ENCODE assay signal across 8 cellular contexts in genomic region chr5:141521244-141521781, GRCh38. TPM values are rescaled to one million over a fixed set of nuclear protein-coding genes. Genes with fewer than 3 reads are reported as not detected.
DNase-seq lines count a peak whose midpoint lies in the region; ATAC-seq and TF ChIP-seq lines count a peak whose summit lies in the region.

No MANE protein-coding gene starts in this region.

- peak; percentile 81 for ATAC-seq in activated CD4-positive, alpha-beta T cell treated with anti-CD3 and anti-CD28 coated beads for 36 hours
- no peak for ATAC-seq in GM18498 (IDR thresholded peaks at IDR 0.05; ENCODE audit: unreplicated experiment)

- POLR2A ChIA-PET in activated CD4-positive, alpha-beta T cell treated with anti-CD3 and anti-CD28 coated beads for 36 hours (lab: Charles Lee), result no interaction called here
- POLR2A ChIA-PET in SK-N-SH (lab: Yijun Ruan, JAX), result no interaction called here

- intact Hi-C loops in activated CD4-positive, alpha-beta T cell treated with anti-CD3 and anti-CD28 coated beads for 36 hours (cut with DNase I, micrococcal nuclease), result loop anchor here in 1 of 2 experiments (5.0 kb wide), 1 partner anchor 36 kb away; no protein-coding TSS in a partner anchor
- intact Hi-C loops in esophagus squamous epithelium (cut with DNase I), result loop anchor here (5.0 to 10.0 kb wide), 2 partner anchors 36 to 107 kb away; partner anchors contain the start of genes PCDHGA10 and PCDHGB7

- H2AFZ ChIP-seq in SK-N-SH (ENCODE audit: low read depth), result no peak overlapping the region

- no peaks in the 10 kb centered on the region for H3K9me3 Mint-ChIP-seq in activated CD4-positive, alpha-beta T cell treated with anti-CD3 and anti-CD28 coated beads for 36 hours (ENCODE audit: low read depth)
- H3K9me3 Mint-ChIP-seq in neural crest cell, result peaks cover 3% of the 10 kb centered on the region

- no peaks in the 10 kb centered on the region for H3K27me3 Mint-ChIP-seq in activated CD4-positive, alpha-beta T cell treated with anti-CD3 and anti-CD28 coated beads for 36 hours
- no peaks in the 10 kb centered on the region for H3K27me3 Mint-ChIP-seq in neural crest cell (ENCODE audit: low read depth)

- H3K27ac ChIP-seq in SK-N-SH (ENCODE audit: low read depth in 2 of 2, low read length in 1 of 2) (peak overlapping the region; percentile 75 to 99), esophagus squamous epithelium (peak overlapping the region; percentile 83 to 95 (median 90))

- TF ChIP-seq CTCF in SK-N-SH (IDR thresholded peaks at IDR 0.05), result no peak
- TF ChIP-seq CTCF in esophagus squamous epithelium (IDR thresholded peaks at IDR 0.05), result peak in 1 of 6 experiments; percentile 26
- no peak for TF ChIP-seq CTCF in neural crest cell (conservative IDR thresholded peaks at IDR 0.05)
- TF ChIP-seq CTCF in BE2C (IDR thresholded peaks at IDR 0.05; ENCODE audit: low read depth, low read length), result no peak

- peak overlapping the region; percentile 73 for H3K4me2 ChIP-seq in SK-N-SH

- peaks cover 56% of the 10 kb centered on the region for H3F3A ChIP-seq in SK-N-SH (replicated peaks; ENCODE audit: insufficient read depth)

- peaks cover 22% of the 10 kb centered on the region for H3K79me2 ChIP-seq in SK-N-SH (ENCODE audit: insufficient read depth)

- H3K36me3 ChIP-seq in SK-N-SH (replicated peaks in 1 of 2; ENCODE audit: control insufficient read depth in 1 of 2, insufficient read depth in 2 of 2, low read length in 1 of 2) (peaks cover 31% of the 10 kb centered on the region in 2 experiments), esophagus squamous epithelium (peaks cover 2 to 67% (median 11%) of the 10 kb centered on the region in 3 donors), BE2C (peaks cover 68% of the 10 kb centered on the region)

- H3K4me1 Mint-ChIP-seq in activated CD4-positive, alpha-beta T cell treated with anti-CD3 and anti-CD28 coated beads for 36 hours, result peaks cover 28% of the 10 kb centered on the region
- peaks cover 94% of the 10 kb centered on the region for H3K4me1 Mint-ChIP-seq in neural crest cell

- H3K27ac Mint-ChIP-seq in activated CD4-positive, alpha-beta T cell treated with anti-CD3 and anti-CD28 coated beads for 36 hours, result no peak overlapping the region
- H3K27ac Mint-ChIP-seq in neural crest cell (ENCODE audit: unreplicated experiment), result peak overlapping the region; percentile 15

- H3K9me2 ChIP-seq in SK-N-SH, result no peaks in the 10 kb centered on the region

- H3K9ac ChIP-seq in SK-N-SH, result peak overlapping the region; percentile 72

- H3K4me3 ChIP-seq in SK-N-SH (ENCODE audit: low read depth in 2 of 2, low read length in 1 of 2) (peak overlapping the region in 1 of 2 experiments; percentile 28; a peak in 1 of 4 replicates), esophagus squamous epithelium (no peak overlapping the region), BE2C (ENCODE audit: low read depth, low read length) (no peak overlapping the region)

- no peak for DNase-seq in activated CD4-positive, alpha-beta T cell treated with anti-CD3 and anti-CD28 coated beads for 36 hours
- DNase-seq in activated CD4-positive, alpha-beta T cell treated with anti-CD3 and anti-CD28 coated beads for 48 hours, result no peak
- no peak for DNase-seq in SK-N-SH
- no peak for DNase-seq in esophagus squamous epithelium (lab: John Stamatoyannopoulos, UW)
- DNase-seq in neural crest cell (ENCODE audit: low read depth, low spot score), result no peak
- DNase-seq in stimulated activated CD4-positive, alpha-beta T cell treated with anti-CD3 and anti-CD28 coated beads, Interleukin-1b, Interleukin-23, amount 100 ng/mL, for 48 hours, result no peak
- DNase-seq in BE2C, result no peak

- H3K4me1 ChIP-seq in SK-N-SH (ENCODE audit: control insufficient read depth in 1 of 2, insufficient read depth in 2 of 2, low read depth in 1 of 2, low read length in 1 of 2) (peaks cover 50 to 71% of the 10 kb centered on the region in 2 experiments), esophagus squamous epithelium (peaks cover 20 to 97% (median 66%) of the 10 kb centered on the region in 3 donors), BE2C (peaks cover 17% of the 10 kb centered on the region)

- peak in 1 of 2 experiments; percentile 94; a peak in 2 of 4 replicates for TF ChIP-seq EP300 in SK-N-SH (IDR thresholded peaks at IDR 0.05; ENCODE audit: borderline replicate concordance in 1 of 2, low read depth in 1 of 2, low read length in 1 of 2)

- no peaks in the 10 kb centered on the region for H3K27me3 ChIP-seq in SK-N-SH (ENCODE audit: insufficient read depth)
- H3K27me3 ChIP-seq in esophagus squamous epithelium, result no peaks in the 10 kb centered on the region
- H3K27me3 ChIP-seq in BE2C, result no peaks in the 10 kb centered on the region

- TF ChIP-seq RAD21 in SK-N-SH (IDR thresholded peaks at IDR 0.05; ENCODE audit: low read length), result no peak

- CTCF ChIA-PET in activated CD4-positive, alpha-beta T cell treated with anti-CD3 and anti-CD28 coated beads for 36 hours (lab: Charles Lee), result interaction anchor here (0.6 to 10.2 kb wide), 13 partner anchors 9 to 323 kb away, joined by 3 to 101 read pairs (median 5); partner anchors contain the start of genes PCDHGA10, PCDHGA11, PCDHGA12 and PCDHGC5
- CTCF ChIA-PET in SK-N-SH (lab: Yijun Ruan, JAX), result interaction anchor here (2.3 to 13.1 kb wide), 5 partner anchors 7 to 46 kb away, joined by 11 to 191 read pairs (median 92); partner anchors contain the start of gene PCDHGC3

- 32% methylated on average over 2 of the region's 2 CpGs for WGBS in SK-N-SH (ENCODE audit: low lambda C conversion rate)
- WGBS in esophagus squamous epithelium, 2 donors, result 7 to 15% methylated on average over 2 of the region's 2 CpGs

- H4K20me1 ChIP-seq in SK-N-SH (ENCODE audit: insufficient read depth), result no peaks in the 10 kb centered on the region

- peaks cover 70% of the 10 kb centered on the region for H3K36me3 Mint-ChIP-seq in activated CD4-positive, alpha-beta T cell treated with anti-CD3 and anti-CD28 coated beads for 36 hours (ENCODE audit: low read depth)
- H3K36me3 Mint-ChIP-seq in neural crest cell (ENCODE audit: low read depth), result peaks cover 35% of the 10 kb centered on the region

- H3K9me3 ChIP-seq in SK-N-SH (no peaks in the 10 kb centered on the region), esophagus squamous epithelium (no peaks in the 10 kb centered on the region), BE2C (no peaks in the 10 kb centered on the region)

- TF ChIP-seq POLR2A in esophagus squamous epithelium (IDR thresholded peaks at IDR 0.05), result no peak

- H3K4me3 Mint-ChIP-seq in activated CD4-positive, alpha-beta T cell treated with anti-CD3 and anti-CD28 coated beads for 36 hours, result no peak overlapping the region
- H3K4me3 Mint-ChIP-seq in neural crest cell, result peak overlapping the region; percentile 27

TF ChIP-seq in SK-N-SH, 30 proteins besides CTCF, POLR2A, EP300 and RAD21 (continues in another document):
- peak; percentile 58; the same call in 1 of the 2 replicates for TF ChIP-seq YY1 (IDR thresholded peaks at IDR 0.05; ENCODE audit: low read depth)
- peak; percentile 94 for TF ChIP-seq POLR2AphosphoS5 (IDR thresholded peaks at IDR 0.05; ENCODE audit: low read depth, low read length)
- no peak for TF ChIP-seq RCOR1 (IDR thresholded peaks at IDR 0.05; ENCODE audit: low read length)
- peak; percentile 95 for TF ChIP-seq TCF12 (IDR thresholded peaks at IDR 0.05)
- TF ChIP-seq MEF2A (IDR thresholded peaks at IDR 0.05; ENCODE audit: borderline replicate concordance, low read depth), result peak; percentile 100
- no peak for TF ChIP-seq EZH2phosphoT487 (IDR thresholded peaks at IDR 0.05; ENCODE audit: borderline replicate concordance, low read depth)
- TF ChIP-seq, protein P1, sequence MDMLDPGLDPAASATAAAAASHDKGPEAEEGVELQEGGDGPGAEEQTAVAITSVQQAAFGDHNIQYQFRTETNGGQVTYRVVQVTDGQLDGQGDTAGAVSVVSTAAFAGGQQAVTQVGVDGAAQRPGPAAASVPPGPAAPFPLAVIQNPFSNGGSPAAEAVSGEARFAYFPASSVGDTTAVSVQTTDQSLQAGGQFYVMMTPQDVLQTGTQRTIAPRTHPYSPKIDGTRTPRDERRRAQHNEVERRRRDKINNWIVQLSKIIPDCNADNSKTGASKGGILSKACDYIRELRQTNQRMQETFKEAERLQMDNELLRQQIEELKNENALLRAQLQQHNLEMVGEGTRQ (IDR thresholded peaks at IDR 0.05; ENCODE audit: borderline replicate concordance, low read depth, low read length), result no peak
- TF ChIP-seq FOXM1 (IDR thresholded peaks at IDR 0.05; ENCODE audit: low read depth), result 0 out of 2 replicates have a peak, but pooled peaks have one; percentile 68
- no peak for TF ChIP-seq GATA2 (CRISPR knock-in tag; IDR thresholded peaks at IDR 0.05)

RNA-seq across cellular contexts. Expression of gene PCDHGC5, which starts 32.4 kb away (rescaled TPM):
- not detected for total RNA-seq in activated CD4-positive, alpha-beta T cell treated with anti-CD3 and anti-CD28 coated beads for 36 hours
- 1.9 and 2.0 TPM in 2 replicates for polyA plus RNA-seq in SK-N-SH (2012; rRNA removed)
- 0.99 and 1.3 TPM in 2 replicates for polyA plus RNA-seq in SK-N-SH (2012; cell fraction: cytosol; rRNA removed)
- polyA plus RNA-seq in SK-N-SH (2012; cell fraction: nucleus; rRNA removed), result 7.5 and 8.1 TPM in 2 replicates
- total RNA-seq in esophagus squamous epithelium (1 to 10 TPM in 3 of 4 donors, under 1 TPM in 1; 0.26 to 1.7 (median 1.5) TPM), neural crest cell (2.2 and 3.0 TPM in 2 replicates)
- polyA plus RNA-seq in BE2C (2012; ENCODE audit: insufficient read depth, insufficient read length, low read depth), result 12.3 TPM

RNA-seq across cellular contexts. Expression of gene PCDHGC4, which starts 36.5 kb away (rescaled TPM):
- total RNA-seq in activated CD4-positive, alpha-beta T cell treated with anti-CD3 and anti-CD28 coated beads for 36 hours, result not detected
- 0.53 and 0.78 TPM in 2 replicates for polyA plus RNA-seq in SK-N-SH (2012; rRNA removed)
- 0.27 and 0.50 TPM in 2 replicates for polyA plus RNA-seq in SK-N-SH (2012; cell fraction: cytosol; rRNA removed)
- polyA plus RNA-seq in SK-N-SH (2012; cell fraction: nucleus; rRNA removed), result 2.4 and 2.6 TPM in 2 replicates
- total RNA-seq in esophagus squamous epithelium, result 1 to 10 TPM in 3 of 4 donors, under 1 TPM in 1; 0.21 to 3.3 (median 2.1) TPM
- 14.8 and 15.9 TPM in 2 replicates for total RNA-seq in neural crest cell
- 8.0 TPM for polyA plus RNA-seq in BE2C (2012; ENCODE audit: insufficient read depth, insufficient read length, low read depth)

RNA-seq across cellular contexts. Expression of gene PCDHGC3, which starts 45.5 kb away (rescaled TPM):
- under 1 TPM; 0.16 to 0.34 TPM for total RNA-seq in activated CD4-positive, alpha-beta T cell treated with anti-CD3 and anti-CD28 coated beads for 36 hours
- 55.8 and 97.0 TPM in 2 replicates for polyA plus RNA-seq in SK-N-SH (2012; rRNA removed)
- polyA plus RNA-seq in SK-N-SH (2012; cell fraction: cytosol; rRNA removed), result 63.1 and 99.3 TPM in 2 replicates
- 87.3 and 94.5 TPM in 2 replicates for polyA plus RNA-seq in SK-N-SH (2012; cell fraction: nucleus; rRNA removed)
- total RNA-seq in esophagus squamous epithelium (10 to 100 TPM; 36.6 to 52.5 (median 38.6) TPM), neural crest cell (98.2 and 107 TPM in 2 replicates)
- polyA plus RNA-seq in BE2C (2012; ENCODE audit: insufficient read depth, insufficient read length, low read depth), result 140 TPM

Comparison
In these comparisons a context has a peak if more than half of its experiments do, and no peak if none do; other contexts are left out.
1. RNA of gene PCDHGC3, which starts 45.5 kb away (total RNA-seq): 98.2 to 107 TPM in neural crest cell and 36.6 to 52.5 TPM in esophagus squamous epithelium; 0.16 to 0.34 TPM in activated CD4-positive, alpha-beta T cell treated with anti-CD3 and anti-CD28 coated beads for 36 hours; every median in the first group is over 10 times any median in the second.